23 cellular contexts compared by ENCODE assay signal in the genomic region with DNA sequence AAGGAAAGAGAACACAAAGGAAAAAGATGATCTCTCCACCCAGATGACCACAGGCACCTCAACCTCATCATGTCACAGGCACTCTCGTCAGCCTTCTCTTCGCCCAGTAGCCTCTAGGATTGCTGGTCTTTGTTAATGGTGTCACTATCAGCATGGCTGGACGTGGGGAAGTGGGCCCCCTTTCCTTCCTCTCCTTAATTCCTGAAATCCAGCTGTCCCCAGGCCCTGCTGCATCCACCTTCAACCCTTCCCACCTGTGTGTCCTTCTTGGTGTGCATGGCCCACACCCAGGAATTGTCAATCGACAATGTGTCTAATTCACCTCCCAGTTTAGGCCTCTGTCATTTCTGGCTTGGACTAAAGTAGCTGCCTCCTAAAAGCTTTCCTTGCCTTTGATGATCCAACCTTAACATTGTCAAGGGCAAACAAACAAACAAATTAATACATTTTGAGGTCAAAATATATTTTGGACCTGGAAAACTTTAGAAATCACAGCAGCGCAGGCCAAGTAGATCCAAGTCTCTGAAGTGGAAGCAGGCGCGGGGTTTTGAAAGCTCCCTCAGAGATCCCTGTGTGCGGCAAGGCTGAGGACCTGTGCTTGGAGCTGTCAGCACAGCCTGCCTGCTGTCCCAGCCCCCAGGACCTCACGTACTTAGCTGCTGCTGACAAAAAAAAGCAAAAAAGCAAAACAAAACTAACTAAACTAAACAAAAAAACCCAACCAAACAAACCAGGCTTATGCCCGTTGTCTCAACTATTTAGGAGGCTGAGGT.
"Had no signal": no experiment of that assay in that cellular context is flagged by ENCODE, and none has a peak within 500 bp of the region (broad histone marks: within the 10 kb centered on the region; RNA-seq: fewer than 3 reads in every experiment).

No MANE protein-coding gene starts in this region.

- H3K9me3 Mint-ChIP-seq: central memory CD8-positive, alpha-beta T cell; dendritic cell treated with granulocyte-macrophage colony-stimulating factor and Interleukin-4, amounts not matched to agents 40 ng/mL and 50 ng/mL, for 4 days; effector memory CD8-positive, alpha-beta T cell; naive thymus-derived CD8-positive, alpha-beta T cell; stimulated activated memory B cell treated with anti-CD40 and anti-IgM and Interleukin-4, amounts not matched to agents 10 μg/mL and 1 μg/mL and 100 μg/mL, for 72 hours; stimulated activated naive CD8-positive, alpha-beta T cell treated with anti-CD3 and anti-CD28 coated beads, Interleukin-15, Interleukin-2, amounts not matched to agents 100 ng/mL and 50 ng/mL, for 24 hours had no signal

- H3K36me3 Mint-ChIP-seq: stimulated activated memory B cell treated with anti-CD40 and anti-IgM and Interleukin-4, amounts not matched to agents 10 μg/mL and 1 μg/mL and 100 μg/mL, for 72 hours had no signal

- H3K36me3 ChIP-seq: esophagus muscularis mucosa, gastrocnemius medialis, heart right ventricle, prostate gland, right lobe of liver, tibial nerve, upper lobe of right lung had no signal

- H3K27ac Mint-ChIP-seq: dendritic cell treated with granulocyte-macrophage colony-stimulating factor and Interleukin-4, amounts not matched to agents 40 ng/mL and 50 ng/mL, for 4 days; effector memory CD8-positive, alpha-beta T cell; stimulated activated memory B cell treated with anti-CD40 and anti-IgM and Interleukin-4, amounts not matched to agents 10 μg/mL and 1 μg/mL and 100 μg/mL, for 72 hours; stimulated activated naive CD8-positive, alpha-beta T cell treated with anti-CD3 and anti-CD28 coated beads, Interleukin-15, Interleukin-2, amounts not matched to agents 100 ng/mL and 50 ng/mL, for 24 hours had no signal

- H3K4me1 Mint-ChIP-seq: central memory CD8-positive, alpha-beta T cell; stimulated activated memory B cell treated with anti-CD40 and anti-IgM and Interleukin-4, amounts not matched to agents 10 μg/mL and 1 μg/mL and 100 μg/mL, for 72 hours had no signal

- H2AFZ ChIP-seq: parathyroid adenoma had no signal

- DNase-seq: effector memory CD8-positive, alpha-beta T cell; gastrocnemius medialis; heart right ventricle; hypothalamus; kidney glomerular epithelial cell; mammary epithelial cell; mucosa of descending colon; naive thymus-derived CD8-positive, alpha-beta T cell; occipital lobe; right lobe of liver; stimulated activated CD4-positive, alpha-beta T cell treated with anti-CD3 and anti-CD28 coated beads, Interleukin-2, amount 100 ng/mL, for 48 hours; stimulated activated CD8-positive, alpha-beta memory T cell treated with anti-CD3 and anti-CD28 coated beads, Interleukin-4, amount 100 ng/mL, for 48 hours had no signal

- H3K4me3 Mint-ChIP-seq: central memory CD8-positive, alpha-beta T cell; dendritic cell treated with granulocyte-macrophage colony-stimulating factor and Interleukin-4, amounts not matched to agents 40 ng/mL and 50 ng/mL, for 4 days; effector memory CD8-positive, alpha-beta T cell; naive thymus-derived CD8-positive, alpha-beta T cell; stimulated activated memory B cell treated with anti-CD40 and anti-IgM and Interleukin-4, amounts not matched to agents 10 μg/mL and 1 μg/mL and 100 μg/mL, for 72 hours; stimulated activated naive CD8-positive, alpha-beta T cell treated with anti-CD3 and anti-CD28 coated beads, Interleukin-15, Interleukin-2, amounts not matched to agents 100 ng/mL and 50 ng/mL, for 24 hours had no signal

- H3K4me3 ChIP-seq: esophagus muscularis mucosa, gastrocnemius medialis, heart right ventricle, mucosa of descending colon, prostate gland, right lobe of liver, skin epidermis, tibial nerve, upper lobe of right lung had no signal

- H3K4me1 ChIP-seq: prostate gland, right lobe of liver had no signal

- H3K9ac ChIP-seq: parathyroid adenoma had no signal

- H3K27me3 Mint-ChIP-seq: dendritic cell treated with granulocyte-macrophage colony-stimulating factor and Interleukin-4, amounts not matched to agents 40 ng/mL and 50 ng/mL, for 4 days; stimulated activated naive CD8-positive, alpha-beta T cell treated with anti-CD3 and anti-CD28 coated beads, Interleukin-15, Interleukin-2, amounts not matched to agents 100 ng/mL and 50 ng/mL, for 24 hours had no signal

- H3K9me3 ChIP-seq: esophagus muscularis mucosa, gastrocnemius medialis, heart right ventricle, mucosa of descending colon, prostate gland, right lobe of liver, tibial nerve, upper lobe of right lung had no signal

- H3K27ac ChIP-seq: epithelial cell of prostate, esophagus muscularis mucosa, gastrocnemius medialis, parathyroid adenoma, prostate gland, right lobe of liver, upper lobe of right lung had no signal

- H3K79me2 ChIP-seq: parathyroid adenoma had no signal

- H3K27me3 ChIP-seq: esophagus muscularis mucosa, heart right ventricle, right lobe of liver, tibial nerve, upper lobe of right lung had no signal

- ATAC-seq: effector memory CD8-positive, alpha-beta T cell; gastrocnemius medialis; mucosa of descending colon; naive thymus-derived CD8-positive, alpha-beta T cell; right lobe of liver; stimulated activated memory B cell treated with anti-CD40 and anti-IgM and Interleukin-4, amounts not matched to agents 10 μg/mL and 1 μg/mL and 100 μg/mL, for 72 hours; upper lobe of right lung had no signal
